Comparison of ENCODE assay signal across 8 cellular contexts in genomic region chr16:66872524-66872923, GRCh38. TPM values are rescaled to one million over a fixed set of nuclear protein-coding genes. Genes with fewer than 3 reads are reported as not detected.
DNase-seq lines count a peak whose midpoint lies in the region; ATAC-seq and TF ChIP-seq lines count a peak whose summit lies in the region.

No MANE protein-coding gene starts in this region.

- H3K36me3 ChIP-seq in iPS-18a (ENCODE audit: control insufficient read depth, low read depth, low read length) (no peaks in the 10 kb centered on the region), subcutaneous abdominal adipose tissue (ENCODE audit: control insufficient read depth in 5 of 5, insufficient read depth in 5 of 5, low read length in 5 of 5) (no peaks in the 10 kb centered on the region), sigmoid colon (no peaks in the 10 kb centered on the region)

- TF ChIP-seq CTCF in sigmoid colon (IDR thresholded peaks at IDR 0.05) = no peak

- no peaks in the 10 kb centered on the region for H3K36me3 Mint-ChIP-seq in activated CD4-positive, alpha-beta T cell treated with anti-CD3 and anti-CD28 coated beads, Interleukin-2, amount 10 ng/mL, durations not matched to agents 24 days and 14 days (ENCODE audit: low read depth)
- peaks cover 5% of the 10 kb centered on the region for H3K36me3 Mint-ChIP-seq in activated CD4-positive, alpha-beta memory T cell treated with anti-CD3 and anti-CD28 coated beads for 36 hours

- H3K4me3 ChIP-seq in iPS-18a (ENCODE audit: low read length) = peak overlapping the region; percentile 63
- peak overlapping the region; percentile 44 to 72 (median 60) for H3K4me3 ChIP-seq in subcutaneous abdominal adipose tissue (ENCODE audit: low read depth in 1 of 5, low read length in 5 of 5)
- H3K4me3 ChIP-seq in sigmoid colon = peak overlapping the region in 1 of 4 donors; percentile 35

- 12 to 51% methylated on average over 3 of the region's 3 CpGs for WGBS in sigmoid colon, 2 donors

- H3K9me3 ChIP-seq in iPS-18a (ENCODE audit: control insufficient read depth, low read depth, low read length) (no peaks in the 10 kb centered on the region), subcutaneous abdominal adipose tissue (ENCODE audit: control insufficient read depth in 5 of 5, low read length in 5 of 5) (no peaks in the 10 kb centered on the region), sigmoid colon (no peaks in the 10 kb centered on the region)

- no peak overlapping the region for H3K27ac ChIP-seq in iPS-18a (ENCODE audit: low read length)
- no peak overlapping the region for H3K27ac ChIP-seq in subcutaneous abdominal adipose tissue (ENCODE audit: low read depth, low read length)
- peak overlapping the region in 1 of 4 donors; percentile 49 for H3K27ac ChIP-seq in sigmoid colon

- CTCF ChIA-PET in activated CD4-positive, alpha-beta memory T cell treated with anti-CD3 and anti-CD28 coated beads for 36 hours (lab: Charles Lee) = interaction anchor here (0.6 to 11.4 kb wide), 15 partner anchors 9 to 466 kb away, joined by 3 to 355 read pairs (median 4); partner anchors contain the start of genes DYNC1LI2, NAE1 and RRAD

- H3K9ac ChIP-seq in iPS-18a (ENCODE audit: low read length) (peak overlapping the region; percentile 55), subcutaneous abdominal adipose tissue (ENCODE audit: low read length in 5 of 5) (peak overlapping the region in 2 of 5 donors; percentile 53 to 57)

- no peak for TF ChIP-seq POLR2A in sigmoid colon (IDR thresholded peaks at IDR 0.05)

- peaks cover 43% of the 10 kb centered on the region for H3K4me1 Mint-ChIP-seq in activated CD4-positive, alpha-beta T cell treated with anti-CD3 and anti-CD28 coated beads, Interleukin-2, amount 10 ng/mL, durations not matched to agents 24 days and 14 days
- peaks cover 44% of the 10 kb centered on the region for H3K4me1 Mint-ChIP-seq in activated CD4-positive, alpha-beta memory T cell treated with anti-CD3 and anti-CD28 coated beads for 36 hours (ENCODE audit: low read depth)

- TF ChIP-seq EP300 in sigmoid colon (IDR thresholded peaks at IDR 0.05) = no peak

- H3K9me3 Mint-ChIP-seq in activated CD4-positive, alpha-beta T cell treated with anti-CD3 and anti-CD28 coated beads, Interleukin-2, amount 10 ng/mL, durations not matched to agents 24 days and 14 days = no peaks in the 10 kb centered on the region
- peaks cover 5% of the 10 kb centered on the region for H3K9me3 Mint-ChIP-seq in activated CD4-positive, alpha-beta memory T cell treated with anti-CD3 and anti-CD28 coated beads for 36 hours

- H3K4me3 Mint-ChIP-seq in activated CD4-positive, alpha-beta T cell treated with anti-CD3 and anti-CD28 coated beads, Interleukin-2, amount 10 ng/mL, durations not matched to agents 24 days and 14 days = peak overlapping the region; percentile 87
- peak overlapping the region; percentile 74 for H3K4me3 Mint-ChIP-seq in activated CD4-positive, alpha-beta memory T cell treated with anti-CD3 and anti-CD28 coated beads for 36 hours

- DNase-seq in activated CD4-positive, alpha-beta T cell treated with anti-CD3 and anti-CD28 coated beads, Interleukin-2, amount 10 ng/mL, durations not matched to agents 24 days and 14 days = no peak
- DNase-seq in activated CD4-positive, alpha-beta T cell treated with anti-CD3 and anti-CD28 coated beads for 48 hours = no peak
- no peak for DNase-seq in activated CD4-positive, alpha-beta memory T cell treated with anti-CD3 and anti-CD28 coated beads for 36 hours
- no peak for DNase-seq in DMS53 (lab: John Stamatoyannopoulos, UW)
- DNase-seq in sigmoid colon = no peak

- peak overlapping the region; percentile 94 for H3K27ac Mint-ChIP-seq in activated CD4-positive, alpha-beta T cell treated with anti-CD3 and anti-CD28 coated beads, Interleukin-2, amount 10 ng/mL, durations not matched to agents 24 days and 14 days
- H3K27ac Mint-ChIP-seq in activated CD4-positive, alpha-beta memory T cell treated with anti-CD3 and anti-CD28 coated beads for 36 hours = peak overlapping the region; percentile 69

- intact Hi-C loops in activated CD4-positive, alpha-beta T cell treated with anti-CD3 and anti-CD28 coated beads, Interleukin-2, amount 10 ng/mL, durations not matched to agents 24 days and 14 days (cut with micrococcal nuclease) = loop anchor here (2.0 to 10.0 kb wide), 5 partner anchors 144 to 464 kb away; no protein-coding TSS in a partner anchor
- intact Hi-C loops in activated CD4-positive, alpha-beta memory T cell treated with anti-CD3 and anti-CD28 coated beads for 36 hours (cut with micrococcal nuclease) = loop anchor here (2.0 to 5.0 kb wide), 5 partner anchors 122 to 465 kb away; partner anchors contain the start of genes DYNC1LI2, FBXL8 and TRADD
- intact Hi-C loops in sigmoid colon (cut with DNase I) = loop anchor here (2.0 to 5.0 kb wide), 2 partner anchors 145 to 264 kb away; no protein-coding TSS in a partner anchor

- H3K4me1 ChIP-seq in iPS-18a (ENCODE audit: control insufficient read depth, low read depth, low read length) (peaks cover 8% of the 10 kb centered on the region), subcutaneous abdominal adipose tissue (ENCODE audit: control insufficient read depth in 5 of 5, insufficient read depth in 5 of 5, low read length in 5 of 5) (peaks cover 0 to 18% (median 16%) of the 10 kb centered on the region in 5 donors), sigmoid colon (peaks cover 0 to 10% (median 6%) of the 10 kb centered on the region in 4 donors)

- POLR2A ChIA-PET in activated CD4-positive, alpha-beta memory T cell treated with anti-CD3 and anti-CD28 coated beads for 36 hours (lab: Charles Lee) = interaction anchor here (0.9 to 1.7 kb wide), 4 partner anchors 9 to 309 kb away, joined by 3 to 14 read pairs (median 6); partner anchors contain the start of gene NAE1

- ATAC-seq in GM21423 (IDR thresholded peaks at IDR 0.05; ENCODE audit: unreplicated experiment) = no peak

- H3K27me3 Mint-ChIP-seq in activated CD4-positive, alpha-beta T cell treated with anti-CD3 and anti-CD28 coated beads, Interleukin-2, amount 10 ng/mL, durations not matched to agents 24 days and 14 days = no peaks in the 10 kb centered on the region
- no peaks in the 10 kb centered on the region for H3K27me3 Mint-ChIP-seq in activated CD4-positive, alpha-beta memory T cell treated with anti-CD3 and anti-CD28 coated beads for 36 hours

- peaks cover 4% of the 10 kb centered on the region for H3K27me3 ChIP-seq in iPS-18a (ENCODE audit: control insufficient read depth, insufficient read depth, low read length)
- H3K27me3 ChIP-seq in subcutaneous abdominal adipose tissue (ENCODE audit: control insufficient read depth in 5 of 5, insufficient read depth in 4 of 5, low read length in 5 of 5) = no peaks in the 10 kb centered on the region
- no peaks in the 10 kb centered on the region for H3K27me3 ChIP-seq in sigmoid colon

RNA-seq across cellular contexts. Expression of gene PDP2, which starts 7.8 kb away (rescaled TPM):
- 48.0 and 51.8 TPM in 2 replicates for total RNA-seq in activated CD4-positive, alpha-beta T cell treated with anti-CD3 and anti-CD28 coated beads, Interleukin-2, amount 10 ng/mL, durations not matched to agents 24 days and 14 days
- 10 to 100 TPM; 42.4 to 45.5 TPM for total RNA-seq in activated CD4-positive, alpha-beta memory T cell treated with anti-CD3 and anti-CD28 coated beads for 36 hours
- total RNA-seq in sigmoid colon = 1 to 10 TPM; 2.6 to 8.3 (median 4.7) TPM
- 1 to 10 TPM; 3.0 to 6.1 (median 5.1) TPM for polyA plus RNA-seq in sigmoid colon

RNA-seq across cellular contexts. Expression of gene CA7, which starts 28.3 kb away (rescaled TPM):
- total RNA-seq in activated CD4-positive, alpha-beta T cell treated with anti-CD3 and anti-CD28 coated beads, Interleukin-2, amount 10 ng/mL, durations not matched to agents 24 days and 14 days = 0.28 and 0.56 TPM in 2 replicates
- total RNA-seq in activated CD4-positive, alpha-beta memory T cell treated with anti-CD3 and anti-CD28 coated beads for 36 hours = under 1 TPM in 1 of 2 experiments, not detected in 1; 0.12 TPM
- total RNA-seq in sigmoid colon = 1 to 10 TPM in 1 of 4 donors, not detected in 3; 1.9 TPM
- 100 to 1,000 TPM; 112 to 188 (median 154) TPM for polyA plus RNA-seq in sigmoid colon

RNA-seq across cellular contexts. Expression of gene NAE1, which starts 41.7 kb away (rescaled TPM):
- total RNA-seq in activated CD4-positive, alpha-beta T cell treated with anti-CD3 and anti-CD28 coated beads, Interleukin-2, amount 10 ng/mL, durations not matched to agents 24 days and 14 days = 118 and 125 TPM in 2 replicates
- 100 to 1,000 TPM; 121 to 126 TPM for total RNA-seq in activated CD4-positive, alpha-beta memory T cell treated with anti-CD3 and anti-CD28 coated beads for 36 hours
- total RNA-seq in sigmoid colon = 10 to 100 TPM; 34.6 to 58.3 (median 46.9) TPM
- polyA plus RNA-seq in sigmoid colon = 10 to 100 TPM; 34.8 to 48.8 (median 35.9) TPM

RNA-seq across cellular contexts. Expression of gene CDH16, which starts 46.2 kb away (rescaled TPM):
- total RNA-seq in activated CD4-positive, alpha-beta T cell treated with anti-CD3 and anti-CD28 coated beads, Interleukin-2, amount 10 ng/mL, durations not matched to agents 24 days and 14 days = not detected in 2 replicates
- total RNA-seq in activated CD4-positive, alpha-beta memory T cell treated with anti-CD3 and anti-CD28 coated beads for 36 hours = not detected
- total RNA-seq in sigmoid colon = not detected
- under 1 TPM in 2 of 3 donors, not detected in 1; 0.19 to 0.60 TPM for polyA plus RNA-seq in sigmoid colon

RNA-seq across cellular contexts. Expression of gene RRAD, which starts 52.8 kb away (rescaled TPM):
- total RNA-seq in activated CD4-positive, alpha-beta T cell treated with anti-CD3 and anti-CD28 coated beads, Interleukin-2, amount 10 ng/mL, durations not matched to agents 24 days and 14 days = 1.3 TPM in 2 replicates
- under 1 TPM; 0.48 to 0.65 TPM for total RNA-seq in activated CD4-positive, alpha-beta memory T cell treated with anti-CD3 and anti-CD28 coated beads for 36 hours
- 10 to 100 TPM; 10.9 to 31.2 (median 16.3) TPM for total RNA-seq in sigmoid colon
- 1 to 10 TPM; 1.2 to 5.5 (median 1.8) TPM for polyA plus RNA-seq in sigmoid colon
